Comparison of ENCODE assay signal across 9 cellular contexts in the genomic region with DNA sequence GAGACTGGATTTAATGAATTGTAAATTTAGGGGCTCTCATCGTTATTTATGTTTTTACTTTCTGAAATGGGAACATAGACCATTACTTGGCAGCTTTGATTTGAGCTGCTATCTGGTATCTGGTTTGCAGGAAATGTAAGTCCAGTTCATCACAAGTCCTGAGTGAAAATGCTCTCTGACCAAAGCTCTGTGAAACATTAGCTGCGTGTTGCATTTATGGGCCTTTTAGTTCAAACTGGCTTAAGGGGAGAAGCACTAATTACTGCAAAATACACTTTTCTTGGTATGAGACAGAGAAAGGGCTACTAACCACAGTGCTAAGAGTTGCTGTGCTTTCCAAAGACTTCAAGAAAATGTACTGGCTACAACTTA. TPM values are rescaled to one million over a fixed set of nuclear protein-coding genes. Genes with fewer than 3 reads are reported as not detected.
DNase-seq lines count a peak whose midpoint lies in the region; ATAC-seq and TF ChIP-seq lines count a peak whose summit lies in the region.
"Had no signal": no experiment of that assay in that cellular context is flagged by ENCODE, and none has a peak within 500 bp of the region (broad histone marks: within the 10 kb centered on the region; RNA-seq: fewer than 3 reads in every experiment).

No MANE protein-coding gene starts in this region.

- DNase-seq in AG04450 (ENCODE audit: low read depth, low spot score) (no peak), fibroblast of lung (ENCODE audit: low read depth in 2 of 2) (peak; percentile 8 to 30), HUDEP-2 (lab: John Stamatoyannopoulos, UW; ENCODE audit: unreplicated experiment in 76 of 76) (no peak), GM03348 (ENCODE audit: low spot score) (no peak), HK-2 (ENCODE audit: unreplicated experiment) (no peak)
- DNase-seq: NCI-H774 had no signal

- H3K27ac Mint-ChIP-seq in nephron: peak overlapping the region; percentile 79 to 92 (median 89)

- no peaks in the 10 kb centered on the region for H3K36me3 ChIP-seq in OCI-LY3 (replicated peaks; ENCODE audit: low read depth, low read length)
- no peaks in the 10 kb centered on the region for H3K36me3 ChIP-seq in fibroblast of lung (ENCODE audit: control insufficient read depth, insufficient read depth, low read length)

- TF ChIP-seq CTCF in AG04450 (IDR thresholded peaks at IDR 0.05; ENCODE audit: low read depth, low read length): no peak
- TF ChIP-seq CTCF in OCI-LY3 (IDR thresholded peaks at IDR 0.05; ENCODE audit: low read depth, low read length): no peak
- no peak for TF ChIP-seq CTCF in fibroblast of lung (conservative IDR thresholded peaks at IDR 0.05 in 1 of 2, IDR thresholded peaks at IDR 0.05 in 1 of 2; ENCODE audit: low read depth in 1 of 2, low read length in 2 of 2)
- TF ChIP-seq CTCF in nephron (IDR thresholded peaks at IDR 0.05; ENCODE audit: unreplicated experiment in 3 of 3): no peak

- H3K4me1 Mint-ChIP-seq in nephron: peaks cover 23% of the 10 kb centered on the region

- CTCF ChIA-PET in AG04450 (lab: Charles Lee): interaction anchor here (0.9 to 4.4 kb wide), 7 partner anchors 9 to 238 kb away, joined by 3 to 60 read pairs (median 5); no protein-coding TSS in a partner anchor

- H4K20me1 ChIP-seq in OCI-LY3 (ENCODE audit: insufficient read depth, low read length) (no peaks in the 10 kb centered on the region), fibroblast of lung (ENCODE audit: control insufficient read depth, extremely low read depth, insufficient read depth, low read length) (no peaks in the 10 kb centered on the region)

- H3K4me2 ChIP-seq in OCI-LY3 (ENCODE audit: low read length) (peak overlapping the region; percentile 22), fibroblast of lung (ENCODE audit: extremely low read depth, insufficient read depth, low read length) (peak overlapping the region; percentile 99)

- H3K27ac ChIP-seq in AG04450 (ENCODE audit: low read depth, low read length): no peak overlapping the region
- no peak overlapping the region for H3K27ac ChIP-seq in OCI-LY3 (ENCODE audit: low read length)
- peak overlapping the region; percentile 60 for H3K27ac ChIP-seq in fibroblast of lung (ENCODE audit: insufficient read depth, low read length)

- H3K9me3 Mint-ChIP-seq in nephron: no peaks in the 10 kb centered on the region

- H3K4me3 ChIP-seq in AG04450 (ENCODE audit: low read depth, low read length) (peak overlapping the region; percentile 65), OCI-LY3 (ENCODE audit: low read length) (no peak overlapping the region; the same call in 1 of the 2 replicates), fibroblast of lung (replicated peaks in 1 of 4; ENCODE audit: control extremely low read depth in 1 of 4, insufficient read depth in 1 of 4, low read depth in 3 of 4, low read length in 4 of 4) (peak overlapping the region; percentile 61 to 93 (median 67))

- H3K27me3 Mint-ChIP-seq in nephron (ENCODE audit: low read depth): peaks cover 5% of the 10 kb centered on the region

- no peak overlapping the region for H3K9ac ChIP-seq in OCI-LY3 (ENCODE audit: low read length)
- peak overlapping the region; percentile 52 for H3K9ac ChIP-seq in fibroblast of lung (ENCODE audit: insufficient read depth, low read length)

- H3K4me1 ChIP-seq in OCI-LY3 (ENCODE audit: low read length) (peaks cover 16% of the 10 kb centered on the region), fibroblast of lung (ENCODE audit: control insufficient read depth, extremely low read depth, insufficient read depth, low read length) (peaks cover 3% of the 10 kb centered on the region)

- no peaks in the 10 kb centered on the region for H3K36me3 Mint-ChIP-seq in nephron (ENCODE audit: low read depth)

- peak overlapping the region; percentile 5; the same call in 1 of the 2 replicates for H2AFZ ChIP-seq in OCI-LY3 (ENCODE audit: low read depth, low read length)
- peak overlapping the region; percentile 97 for H2AFZ ChIP-seq in fibroblast of lung (ENCODE audit: low read length)

- H3K9me3 ChIP-seq in AG04450 (ENCODE audit: control insufficient read depth, insufficient read depth, low read length) (no peaks in the 10 kb centered on the region), OCI-LY3 (ENCODE audit: insufficient read depth, low read length) (no peaks in the 10 kb centered on the region), fibroblast of lung (ENCODE audit: control insufficient read depth, insufficient read depth, low read depth, low read length) (no peaks in the 10 kb centered on the region)

- no peaks in the 10 kb centered on the region for H3K79me2 ChIP-seq in OCI-LY3 (ENCODE audit: low read length)
- no peaks in the 10 kb centered on the region for H3K79me2 ChIP-seq in fibroblast of lung (ENCODE audit: control insufficient read depth, insufficient read depth, low read length)

- H3K27me3 ChIP-seq in AG04450 (ENCODE audit: control insufficient read depth, insufficient read depth, low read length) (no peaks in the 10 kb centered on the region), OCI-LY3 (ENCODE audit: low read depth, low read length) (no peaks in the 10 kb centered on the region), fibroblast of lung (ENCODE audit: control insufficient read depth, insufficient read depth, low read length) (no peaks in the 10 kb centered on the region)

- POLR2A ChIA-PET in AG04450 (lab: Yijun Ruan, JAX): interaction anchor here (0.6 to 1.9 kb wide), 5 partner anchors 12 to 130 kb away, joined by 3 to 7 read pairs (median 3); no protein-coding TSS in a partner anchor

- no peak for ATAC-seq in HG02884 (IDR thresholded peaks at IDR 0.05; ENCODE audit: unreplicated experiment)

- H3K4me3 Mint-ChIP-seq in nephron: peak overlapping the region; percentile 87 to 88 (median 87)

RNA-seq across cellular contexts. Expression of a gene that starts 0.5 kb away (rescaled TPM):
- polyA plus RNA-seq in AG04450 (2011; rRNA removed) (33.8 and 40.7 TPM in 2 replicates), fibroblast of lung (36.0 and 41.6 TPM in 2 replicates)
- polyA minus RNA-seq in AG04450 (2011; rRNA and poly(A)+ RNA removed): 42.6 and 43.2 TPM in 2 replicates
- total RNA-seq in fibroblast of lung: 26.5 and 30.9 TPM in 2 replicates
- 27.1 and 31.7 TPM in 2 replicates for polyA plus RNA-seq in fibroblast of lung (2012)
- 5.2 and 19.6 TPM in 2 replicates for polyA minus RNA-seq in fibroblast of lung (ENCODE audit: low replicate concordance)

RNA-seq across cellular contexts. Expression of a gene that starts 42.3 kb away (rescaled TPM):
- polyA plus RNA-seq in AG04450 (2011; rRNA removed): 2.7 and 2.9 TPM in 2 replicates
- 1.1 and 1.6 TPM in 2 replicates for polyA minus RNA-seq in AG04450 (2011; rRNA and poly(A)+ RNA removed)
- 1.5 and 3.0 TPM in 2 replicates for total RNA-seq in fibroblast of lung
- polyA plus RNA-seq in fibroblast of lung: 2.8 and 4.9 TPM in 2 replicates
- polyA plus RNA-seq in fibroblast of lung (2012): 0.77 and 2.7 TPM in 2 replicates
- polyA minus RNA-seq in fibroblast of lung (ENCODE audit: low replicate concordance): 0.75 TPM in 1 of 2 replicates, not detected in the other

Comparison
In these comparisons a context has a peak if more than half of its experiments do, and no peak if none do; other contexts are left out.
1. DNase-seq: peak in fibroblast of lung (2 of 2); none in AG04450 (single experiment), HUDEP-2 (0 of 76), GM03348 (single experiment) and HK-2 (single experiment).